18 cellular contexts compared by ENCODE assay signal in the genomic region with DNA sequence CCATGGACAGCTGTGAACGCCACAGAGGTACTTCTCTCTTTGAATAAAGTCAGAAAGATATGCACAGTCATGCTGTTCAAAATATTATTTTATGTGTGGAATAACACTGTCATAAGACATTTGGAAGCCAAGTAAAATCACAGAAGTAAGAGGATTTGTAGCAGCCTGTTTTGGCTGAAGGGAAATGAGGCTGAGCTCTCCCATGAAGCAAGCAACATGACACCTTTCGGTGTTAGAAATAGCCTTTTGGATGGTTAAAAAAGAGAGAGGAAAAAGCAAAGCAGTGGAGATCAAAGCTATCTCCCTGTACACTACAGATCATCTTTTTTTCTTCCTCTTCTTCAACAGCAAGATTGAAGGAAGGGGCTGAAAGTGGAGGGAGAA.
DNase-seq lines count a peak whose midpoint lies in the region; TF ChIP-seq lines count a peak whose summit lies in the region.
"Had no signal": no experiment of that assay in that cellular context is flagged by ENCODE, and none has a peak within 500 bp of the region (broad histone marks: within the 10 kb centered on the region; RNA-seq: fewer than 3 reads in every experiment).

No MANE protein-coding gene starts in this region.

- peaks cover 2% of the 10 kb centered on the region for H3K27me3 Mint-ChIP-seq in activated naive CD4-positive, alpha-beta T cell treated with anti-CD3 and anti-CD28 coated beads for 36 hours (ENCODE audit: low read depth)
- H3K27me3 Mint-ChIP-seq: B cell had no signal

- H3K4me1 ChIP-seq in iPS-18a (ENCODE audit: control insufficient read depth, low read depth, low read length) (peaks cover 38% of the 10 kb centered on the region), skeletal muscle satellite cell (ENCODE audit: control insufficient read depth, insufficient read depth, low read length) (peaks cover 21% of the 10 kb centered on the region)

- no peak overlapping the region for H3K9ac ChIP-seq in iPS-18a (ENCODE audit: low read length)
- no peak overlapping the region for H3K9ac ChIP-seq in skeletal muscle satellite cell (ENCODE audit: low read depth, low read length)

- H3K36me3 Mint-ChIP-seq in activated naive CD4-positive, alpha-beta T cell treated with anti-CD3 and anti-CD28 coated beads for 36 hours (ENCODE audit: low read depth): no peaks in the 10 kb centered on the region

- H3K27me3 ChIP-seq in iPS-18a (ENCODE audit: control insufficient read depth, insufficient read depth, low read length): no peaks in the 10 kb centered on the region
- H3K27me3 ChIP-seq in skeletal muscle satellite cell (ENCODE audit: control insufficient read depth, insufficient read depth, low read length): no peaks in the 10 kb centered on the region
- H3K27me3 ChIP-seq: tibial nerve had no signal

- peaks cover 2% of the 10 kb centered on the region for H3K9me3 Mint-ChIP-seq in activated naive CD4-positive, alpha-beta T cell treated with anti-CD3 and anti-CD28 coated beads for 36 hours
- H3K9me3 Mint-ChIP-seq: activated naive CD8-positive, alpha-beta T cell treated with anti-CD3 and anti-CD28 coated beads, Interleukin-2, amount 50 U/mL, for 24 hours; activated T-helper 1 cell treated with anti-CD3 and anti-CD28 coated beads, Interleukin-12 subunit alpha, Interleukin-12 subunit beta, Interleukin-2, Interleukin-4 antibody, amounts not matched to agents 30 ng/mL and 10 ng/mL and 1 ng/mL, durations not matched to agents 14 hours and 24 hours and 36 hours; T-helper 1 cell treated with Interleukin-12 subunit alpha and Interleukin-12 subunit beta and Interleukin-4 antibody, amounts not matched to agents 30 μg/mL and 1 μg/mL, for 36 hours had no signal

- no peaks in the 10 kb centered on the region for H3K4me1 Mint-ChIP-seq in activated naive CD4-positive, alpha-beta T cell treated with anti-CD3 and anti-CD28 coated beads for 36 hours (ENCODE audit: low read depth)
- H3K4me1 Mint-ChIP-seq: activated naive CD8-positive, alpha-beta T cell treated with anti-CD3 and anti-CD28 coated beads, Interleukin-2, amount 50 U/mL, for 24 hours; B cell had no signal

- CTCF ChIA-PET in activated naive CD4-positive, alpha-beta T cell treated with anti-CD3 and anti-CD28 coated beads for 36 hours (lab: Charles Lee): no interaction called here

- DNase-seq in DMS 273 (lab: John Stamatoyannopoulos, UW; ENCODE audit: unreplicated experiment): peak; percentile 13
- no peak for DNase-seq in DMS 273 treated with DMSO at 0.1 percent for 48 hours (lab: John Stamatoyannopoulos, UW)
- DNase-seq in OCI-M2 (lab: John Stamatoyannopoulos, UW; ENCODE audit: unreplicated experiment): no peak
- DNase-seq in activated naive CD4-positive, alpha-beta T cell treated with anti-CD3 and anti-CD28 coated beads for 36 hours: no peak
- DNase-seq in mucosa of gallbladder (ENCODE audit: low spot score): no peak
- DNase-seq: activated CD4-positive, CD25-positive, alpha-beta regulatory T cell; activated naive CD8-positive, alpha-beta T cell treated with anti-CD3 and anti-CD28 coated beads, Interleukin-2, amount 50 U/mL, for 24 hours; kidney glomerular epithelial cell; NCI-H1105; Right ventricle myocardium superior had no signal

- H3K9me3 ChIP-seq in iPS-18a (ENCODE audit: control insufficient read depth, low read depth, low read length) (no peaks in the 10 kb centered on the region), skeletal muscle satellite cell (replicated peaks; ENCODE audit: low read length) (no peaks in the 10 kb centered on the region)
- H3K9me3 ChIP-seq: tibial nerve had no signal

- no peak overlapping the region for H3K27ac ChIP-seq in iPS-18a (ENCODE audit: low read length)
- H3K27ac ChIP-seq: 22Rv1 had no signal

- H3K4me2 ChIP-seq in skeletal muscle satellite cell (ENCODE audit: low read length): peak overlapping the region; percentile 1

- H3K27ac Mint-ChIP-seq in activated naive CD4-positive, alpha-beta T cell treated with anti-CD3 and anti-CD28 coated beads for 36 hours: no peak overlapping the region
- H3K27ac Mint-ChIP-seq: activated naive CD8-positive, alpha-beta T cell treated with anti-CD3 and anti-CD28 coated beads, Interleukin-2, amount 50 U/mL, for 24 hours; activated T-helper 1 cell treated with anti-CD3 and anti-CD28 coated beads, Interleukin-12 subunit alpha, Interleukin-12 subunit beta, Interleukin-2, Interleukin-4 antibody, amounts not matched to agents 30 ng/mL and 10 ng/mL and 1 ng/mL, durations not matched to agents 14 hours and 24 hours and 36 hours; B cell; T-helper 1 cell treated with Interleukin-12 subunit alpha and Interleukin-12 subunit beta and Interleukin-4 antibody, amounts not matched to agents 30 μg/mL and 1 μg/mL, for 36 hours had no signal

- peak overlapping the region; percentile 7 for H3K4me3 ChIP-seq in iPS-18a (ENCODE audit: low read length)
- no peak overlapping the region for H3K4me3 ChIP-seq in skeletal muscle satellite cell (ENCODE audit: low read length)
- H3K4me3 ChIP-seq: tibial nerve had no signal

- intact Hi-C loops in activated naive CD4-positive, alpha-beta T cell treated with anti-CD3 and anti-CD28 coated beads for 36 hours (cut with micrococcal nuclease): no loop called here

- no peak overlapping the region for H3K4me3 Mint-ChIP-seq in activated naive CD4-positive, alpha-beta T cell treated with anti-CD3 and anti-CD28 coated beads for 36 hours
- H3K4me3 Mint-ChIP-seq: activated naive CD8-positive, alpha-beta T cell treated with anti-CD3 and anti-CD28 coated beads, Interleukin-2, amount 50 U/mL, for 24 hours; activated T-helper 1 cell treated with anti-CD3 and anti-CD28 coated beads, Interleukin-12 subunit alpha, Interleukin-12 subunit beta, Interleukin-2, Interleukin-4 antibody, amounts not matched to agents 30 ng/mL and 10 ng/mL and 1 ng/mL, durations not matched to agents 14 hours and 24 hours and 36 hours; B cell; T-helper 1 cell treated with Interleukin-12 subunit alpha and Interleukin-12 subunit beta and Interleukin-4 antibody, amounts not matched to agents 30 μg/mL and 1 μg/mL, for 36 hours had no signal

- H3K36me3 ChIP-seq in iPS-18a (ENCODE audit: control insufficient read depth, low read depth, low read length) (no peaks in the 10 kb centered on the region), skeletal muscle satellite cell (ENCODE audit: insufficient read depth, low read length) (no peaks in the 10 kb centered on the region)
- H3K36me3 ChIP-seq: tibial nerve had no signal

TF ChIP-seq in PFSK-1, 5 proteins besides CTCF, POLR2A, EP300 and RAD21:
- TF ChIP-seq FOXP2 (optimal IDR thresholded peaks at IDR 0.05; ENCODE audit: borderline replicate concordance, extremely low read depth, extremely low read length, insufficient read depth) (no peak), SIN3A (IDR thresholded peaks at IDR 0.05; ENCODE audit: borderline replicate concordance, insufficient read depth, low read length) (0 out of 2 replicates have a peak, but pooled peaks have one; percentile 7)
